8 cellular contexts compared by ENCODE assay signal in the genomic region with DNA sequence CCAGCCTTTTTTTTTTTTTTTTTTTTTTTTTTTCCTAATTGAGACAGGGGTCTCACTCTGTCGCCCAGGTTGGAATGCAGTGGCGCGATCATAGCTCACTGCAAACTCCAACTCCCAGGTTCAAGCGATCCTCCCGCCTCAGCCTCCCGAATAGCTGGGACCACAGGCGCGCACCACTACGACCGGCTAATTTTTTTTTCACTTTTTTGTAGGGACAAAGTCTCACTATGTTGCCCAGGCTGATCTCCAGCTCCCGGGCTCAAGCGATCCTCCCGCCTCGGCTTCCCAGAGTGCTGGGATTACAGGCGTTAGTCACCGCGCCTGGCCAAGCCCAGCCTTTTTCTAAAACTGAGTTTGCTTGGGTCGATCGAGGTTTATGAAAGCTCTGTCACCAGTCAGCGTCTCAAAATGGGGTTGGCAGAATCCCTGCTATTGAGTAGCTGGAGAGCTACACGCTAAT. TPM values are rescaled to one million over a fixed set of nuclear protein-coding genes. Genes with fewer than 3 reads are reported as not detected.
DNase-seq lines count a peak whose midpoint lies in the region; ATAC-seq and TF ChIP-seq lines count a peak whose summit lies in the region.

No MANE protein-coding gene starts in this region.

- H3K4me3 ChIP-seq in AG04450 (ENCODE audit: low read depth, low read length) (peak overlapping the region; percentile 59), HAP-1 (peak overlapping the region; percentile 86), endodermal cell (ENCODE audit: low read length) (peak overlapping the region; percentile 80), aorta (ENCODE audit: low read length in 2 of 2) (peak overlapping the region in 1 of 2 donors; percentile 20)

- ATAC-seq in aorta (ENCODE audit: low FRiP score) = peak; percentile 35

- H3K9me3 Mint-ChIP-seq in endodermal cell = peaks cover 61% of the 10 kb centered on the region

- H3K27me3 ChIP-seq in AG04450 (ENCODE audit: control insufficient read depth, insufficient read depth, low read length) = no peaks in the 10 kb centered on the region
- H3K27me3 ChIP-seq in HAP-1 (ENCODE audit: low read depth) = no peaks in the 10 kb centered on the region
- H3K27me3 ChIP-seq in endodermal cell (ENCODE audit: control insufficient read depth, insufficient read depth, low read length, poor library complexity, severe bottlenecking) = no peaks in the 10 kb centered on the region
- no peaks in the 10 kb centered on the region for H3K27me3 ChIP-seq in aorta (ENCODE audit: control insufficient read depth in 1 of 2, insufficient read depth in 2 of 2, low read length in 1 of 2)

- H3K27me3 Mint-ChIP-seq in endodermal cell (ENCODE audit: insufficient read depth) = no peaks in the 10 kb centered on the region

- TF ChIP-seq CTCF in AG04450 (IDR thresholded peaks at IDR 0.05; ENCODE audit: low read depth, low read length) = no peak
- no peak for TF ChIP-seq CTCF in endodermal cell (conservative IDR thresholded peaks at IDR 0.05)

- CTCF ChIA-PET in AG04450 (lab: Charles Lee) = interaction anchor here (0.6 to 3.1 kb wide), 3 partner anchors 13 to 86 kb away, joined by 3 to 12 read pairs (median 3); a partner anchor contains a TSS

- POLR2A ChIA-PET in AG04450 (lab: Yijun Ruan, JAX) = interaction anchor here (0.6 to 1.6 kb wide), 6 partner anchors 9 to 282 kb away, joined by 3 to 20 read pairs (median 7); a partner anchor contains a TSS

- H3K27ac ChIP-seq in AG04450 (ENCODE audit: low read depth, low read length) = peak overlapping the region; percentile 98
- H3K27ac ChIP-seq in endodermal cell (ENCODE audit: low read depth, low read length) = peak overlapping the region; percentile 50
- H3K27ac ChIP-seq in aorta (ENCODE audit: low read depth in 1 of 2, low read length in 2 of 2) = peak overlapping the region in 1 of 2 donors; percentile 76

- H3K36me3 Mint-ChIP-seq in endodermal cell (ENCODE audit: low read depth) = peaks cover 11% of the 10 kb centered on the region

- H3K4me3 Mint-ChIP-seq in endodermal cell = peak overlapping the region; percentile 91

- peak overlapping the region; percentile 70 for H3K9ac ChIP-seq in endodermal cell (ENCODE audit: extremely low read depth, low read length, poor library complexity, severe bottlenecking)

- H3K9me3 ChIP-seq in AG04450 (ENCODE audit: control insufficient read depth, insufficient read depth, low read length) = no peaks in the 10 kb centered on the region
- H3K9me3 ChIP-seq in HAP-1 = no peaks in the 10 kb centered on the region
- no peaks in the 10 kb centered on the region for H3K9me3 ChIP-seq in endodermal cell (ENCODE audit: control insufficient read depth, low read length)
- H3K9me3 ChIP-seq in aorta (ENCODE audit: control insufficient read depth, low read length) = no peaks in the 10 kb centered on the region

- H3K4me1 ChIP-seq in HAP-1 (peaks cover 11% of the 10 kb centered on the region), endodermal cell (ENCODE audit: control insufficient read depth, insufficient read depth, low read length) (no peaks in the 10 kb centered on the region), aorta (ENCODE audit: control insufficient read depth in 1 of 2, insufficient read depth in 2 of 2, low read length in 2 of 2) (peaks cover 0 to 2% of the 10 kb centered on the region in 2 donors)

- H3K4me1 Mint-ChIP-seq in endodermal cell = peaks cover 9% of the 10 kb centered on the region

- peak overlapping the region; percentile 94 for H3K27ac Mint-ChIP-seq in endodermal cell

- intact Hi-C loops in aorta (cut with DNase I) = loop anchor here in 1 of 2 donors (5.0 kb wide), 2 partner anchors 41 to 84 kb away; a partner anchor contains a TSS

- 2 to 4% methylated on average over 11 to 21 of the region's 21 CpGs for WGBS in endodermal cell (ENCODE audit: insufficient coverage in 1 of 2, insufficient read length in 1 of 2), 2 experiments
- 0 to 37% methylated on average over 21 of the region's 21 CpGs for WGBS in aorta, 2 donors

- DNase-seq in AG04450 (ENCODE audit: low read depth, low spot score) (peak; percentile 21), HAP-1 (ENCODE audit: low spot score in 2 of 2) (peak; percentile 27 to 49), T1000 (lab: John Stamatoyannopoulos, UW) (peak; percentile 64), endodermal cell (no peak), mucosa of gallbladder (ENCODE audit: low spot score) (peak; percentile 41), aorta (peak; percentile 75 to 85), NOMO-1 (lab: John Stamatoyannopoulos, UW; ENCODE audit: unreplicated experiment in 2 of 2) (no peak), retina (no peak)

- in situ Hi-C loops in HAP-1 (cut with MboI; ENCODE audit: low sequenced_read_pairs) = no loop called here

- H3K36me3 ChIP-seq in HAP-1 (replicated peaks) (peaks cover 27% of the 10 kb centered on the region), endodermal cell (ENCODE audit: control insufficient read depth, insufficient read depth, low read length) (peaks cover 19% of the 10 kb centered on the region), aorta (ENCODE audit: control insufficient read depth in 1 of 2, insufficient read depth in 2 of 2, low read length in 1 of 2) (no peaks in the 10 kb centered on the region)

RNA-seq across cellular contexts. Expression of a gene that starts 1.3 kb away (rescaled TPM):
- polyA plus RNA-seq in AG04450 (2011; rRNA removed) (51.3 and 52.0 TPM in 2 replicates), aorta (10 to 100 TPM; 26.4 to 50.6 TPM)
- 38.7 and 56.4 TPM in 2 replicates for polyA minus RNA-seq in AG04450 (2011; rRNA and poly(A)+ RNA removed)
- total RNA-seq in endodermal cell (10 to 100 TPM; 50.3 to 56.5 TPM), mucosa of gallbladder (57.3 TPM), aorta (10 to 100 TPM; 37.4 to 47.5 TPM)
- 41.2 TPM for polyA plus RNA-seq in endodermal cell (2013, experiment 1 of 2)
- 40.7 TPM for polyA plus RNA-seq in endodermal cell (2013, experiment 2 of 2)

RNA-seq across cellular contexts. Expression of a gene that starts 13.0 kb away (rescaled TPM):
- polyA plus RNA-seq in AG04450 (2011; rRNA removed) = 1.2 and 1.5 TPM in 2 replicates
- polyA minus RNA-seq in AG04450 (2011; rRNA and poly(A)+ RNA removed) = 2.9 and 4.3 TPM in 2 replicates
- total RNA-seq in endodermal cell = 1 to 10 TPM; 3.6 to 7.0 TPM
- polyA plus RNA-seq in endodermal cell (2013, experiment 1 of 2) = 2.5 TPM
- 2.5 TPM for polyA plus RNA-seq in endodermal cell (2013, experiment 2 of 2)
- total RNA-seq in mucosa of gallbladder = 6.5 TPM
- total RNA-seq in aorta = 1 to 10 TPM; 3.4 to 4.8 TPM
- polyA plus RNA-seq in aorta = 1 to 10 TPM in 1 of 2 donors, under 1 TPM in 1; 0.88 to 2.8 TPM

RNA-seq across cellular contexts. Expression of a gene that starts 39.8 kb away (rescaled TPM):
- polyA plus RNA-seq in AG04450 (2011; rRNA removed) (3.8 TPM in 2 replicates), aorta (1 to 10 TPM; 3.6 to 5.1 TPM)
- 4.5 and 7.9 TPM in 2 replicates for polyA minus RNA-seq in AG04450 (2011; rRNA and poly(A)+ RNA removed)
- total RNA-seq in endodermal cell (10 to 100 TPM; 26.2 to 94.0 TPM), mucosa of gallbladder (11.5 TPM), aorta (1 to 10 TPM; 8.1 to 9.2 TPM)
- 17.8 TPM for polyA plus RNA-seq in endodermal cell (2013, experiment 1 of 2)
- 16.2 TPM for polyA plus RNA-seq in endodermal cell (2013, experiment 2 of 2)

RNA-seq across cellular contexts. Expression of a gene that starts 43.4 kb away (rescaled TPM):
- 24.3 and 25.0 TPM in 2 replicates for polyA plus RNA-seq in AG04450 (2011; rRNA removed)
- polyA minus RNA-seq in AG04450 (2011; rRNA and poly(A)+ RNA removed) = 18.3 and 21.1 TPM in 2 replicates
- 10 to 100 TPM; 55.9 to 63.1 TPM for total RNA-seq in endodermal cell
- 45.8 TPM for polyA plus RNA-seq in endodermal cell (2013, experiment 1 of 2)
- polyA plus RNA-seq in endodermal cell (2013, experiment 2 of 2) = 44.2 TPM
- total RNA-seq in mucosa of gallbladder = 52.7 TPM
- 10 to 100 TPM; 46.1 to 53.7 TPM for total RNA-seq in aorta
- 10 to 100 TPM; 17.3 to 37.2 TPM for polyA plus RNA-seq in aorta

RNA-seq across cellular contexts. Expression of a gene that starts 47.2 kb away (rescaled TPM):
- 39.2 and 47.5 TPM in 2 replicates for polyA plus RNA-seq in AG04450 (2011; rRNA removed)
- polyA minus RNA-seq in AG04450 (2011; rRNA and poly(A)+ RNA removed) = 39.5 and 51.0 TPM in 2 replicates
- 10 to 100 TPM; 22.8 to 24.7 TPM for total RNA-seq in endodermal cell
- polyA plus RNA-seq in endodermal cell (2013, experiment 1 of 2) = 14.2 TPM
- 17.5 TPM for polyA plus RNA-seq in endodermal cell (2013, experiment 2 of 2)
- 50.4 TPM for total RNA-seq in mucosa of gallbladder
- total RNA-seq in aorta = 10 to 100 TPM; 14.2 to 18.3 TPM
- polyA plus RNA-seq in aorta = 10 to 100 TPM in 1 of 2 donors, 1 to 10 TPM in 1; 5.0 to 18.6 TPM

Comparison
In these comparisons a context has a peak if more than half of its experiments do, and no peak if none do; other contexts are left out.
1. DNase-seq: peak in AG04450 (single experiment), HAP-1 (2 of 2), T1000 (single experiment), mucosa of gallbladder (single experiment) and aorta (2 of 2); none in endodermal cell (single experiment), NOMO-1 (0 of 2) and retina (single experiment).